In genomic region chr1:110548381-110548780, GRCh38 we compare ENCODE assay signal across 9 cellular contexts. TPM values are rescaled to one million over a fixed set of nuclear protein-coding genes. Genes with fewer than 3 reads are reported as not detected.
DNase-seq lines count a peak whose midpoint lies in the region; ATAC-seq and TF ChIP-seq lines count a peak whose summit lies in the region.
"Had no signal": no experiment of that assay in that cellular context is flagged by ENCODE, and none has a peak within 500 bp of the region (broad histone marks: within the 10 kb centered on the region; RNA-seq: fewer than 3 reads in every experiment).

No MANE protein-coding gene starts in this region.

- H3K4me1 ChIP-seq in psoas muscle, result no peaks in the 10 kb centered on the region
- H3K4me1 ChIP-seq: BLaER1 treated with 17β-estradiol and CSF1 and Interleukin-3, amounts not matched to agents 10 nM and 100 nM had no signal

- no peaks in the 10 kb centered on the region for H3K36me3 Mint-ChIP-seq in stimulated activated memory B cell treated with anti-CD40 and anti-IgM and Interleukin-4, amounts not matched to agents 10 μg/mL and 1 μg/mL and 100 μg/mL, for 72 hours

- no peaks in the 10 kb centered on the region for H3K9me3 Mint-ChIP-seq in stimulated activated memory B cell treated with anti-CD40 and anti-IgM and Interleukin-4, amounts not matched to agents 10 μg/mL and 1 μg/mL and 100 μg/mL, for 72 hours

- no peak overlapping the region for H3K4me3 Mint-ChIP-seq in stimulated activated memory B cell treated with anti-CD40 and anti-IgM and Interleukin-4, amounts not matched to agents 10 μg/mL and 1 μg/mL and 100 μg/mL, for 72 hours

- ATAC-seq in psoas muscle, result no peak
- ATAC-seq in stimulated activated memory B cell treated with anti-CD40 and anti-IgM and Interleukin-4, amounts not matched to agents 10 μg/mL and 1 μg/mL and 100 μg/mL, for 72 hours, result no peak
- ATAC-seq in GM18861 (IDR thresholded peaks at IDR 0.05; ENCODE audit: unreplicated experiment), result no peak
- no peak for ATAC-seq in GM19452 (IDR thresholded peaks at IDR 0.05; ENCODE audit: unreplicated experiment)

- H3K27ac Mint-ChIP-seq in stimulated activated memory B cell treated with anti-CD40 and anti-IgM and Interleukin-4, amounts not matched to agents 10 μg/mL and 1 μg/mL and 100 μg/mL, for 72 hours, result no peak overlapping the region

- H3K9me3 ChIP-seq in psoas muscle, result no peaks in the 10 kb centered on the region
- H3K9me3 ChIP-seq: BLaER1 treated with 17β-estradiol and CSF1 and Interleukin-3, amounts not matched to agents 10 nM and 100 nM had no signal

- DNase-seq in NCI-H2029 (lab: John Stamatoyannopoulos, UW) (peak; percentile 31), NCI-H2029 treated with DMSO at 0.1 percent for 48 hours (lab: John Stamatoyannopoulos, UW) (no peak), NCI-H1694 (lab: John Stamatoyannopoulos, UW) (peak; percentile 57), cerebellar cortex (ENCODE audit: low spot score) (peak; percentile 79), psoas muscle (no peak)

- H3K4me1 Mint-ChIP-seq in stimulated activated memory B cell treated with anti-CD40 and anti-IgM and Interleukin-4, amounts not matched to agents 10 μg/mL and 1 μg/mL and 100 μg/mL, for 72 hours, result no peaks in the 10 kb centered on the region

- intact Hi-C loops in psoas muscle (cut with DNase I), result loop anchor here in 1 of 2 donors (5.0 kb wide), 1 partner anchor 49 kb away; no protein-coding TSS in a partner anchor

- H3K27me3 Mint-ChIP-seq in stimulated activated memory B cell treated with anti-CD40 and anti-IgM and Interleukin-4, amounts not matched to agents 10 μg/mL and 1 μg/mL and 100 μg/mL, for 72 hours, result peaks cover 54% of the 10 kb centered on the region

- H3K36me3 ChIP-seq in psoas muscle (ENCODE audit: insufficient read depth in 1 of 2, low read depth in 1 of 2), result no peaks in the 10 kb centered on the region
- H3K36me3 ChIP-seq: BLaER1 treated with 17β-estradiol and CSF1 and Interleukin-3, amounts not matched to agents 10 nM and 100 nM had no signal

- no peak overlapping the region for H3K4me3 ChIP-seq in psoas muscle
- H3K4me3 ChIP-seq: BLaER1 treated with 17β-estradiol and CSF1 and Interleukin-3, amounts not matched to agents 10 nM and 100 nM had no signal

- TF ChIP-seq CTCF in psoas muscle (IDR thresholded peaks at IDR 0.05), result peak; percentile 21

- peaks cover 0 to 12% (median 1%) of the 10 kb centered on the region in 3 donors for H3K27me3 ChIP-seq in psoas muscle (ENCODE audit: insufficient read depth in 3 of 3, low read length in 2 of 3)
- H3K27me3 ChIP-seq: BLaER1 treated with 17β-estradiol and CSF1 and Interleukin-3, amounts not matched to agents 10 nM and 100 nM had no signal

- 61 to 72% (median 72%) methylated on average over 4 of the region's 4 CpGs for WGBS in psoas muscle, 3 donors

- no peak overlapping the region for H3K27ac ChIP-seq in psoas muscle
- H3K27ac ChIP-seq: BLaER1 treated with 17β-estradiol and CSF1 and Interleukin-3, amounts not matched to agents 10 nM and 100 nM had no signal

RNA-seq across cellular contexts. Expression of gene KCNA10, which starts 29.4 kb away (rescaled TPM):
- total RNA-seq in psoas muscle, result not detected
- polyA plus RNA-seq in psoas muscle, result not detected

RNA-seq across cellular contexts. Expression of gene KCNA2, which starts 57.8 kb away (rescaled TPM):
- total RNA-seq in psoas muscle, result 1 to 10 TPM in 1 of 4 donors, under 1 TPM in 3; 0.05 to 1.1 (median 0.64) TPM
- polyA plus RNA-seq in psoas muscle, result under 1 TPM; 0.06 to 0.43 (median 0.14) TPM

Comparison
In these comparisons a context has a peak if more than half of its experiments do, and no peak if none do; other contexts are left out.
1. DNase-seq: peak in NCI-H2029 (single experiment), NCI-H1694 (single experiment) and cerebellar cortex (single experiment); none in NCI-H2029 treated with DMSO at 0.1 percent for 48 hours (single experiment) and psoas muscle (0 of 2).